12 cellular contexts compared by ENCODE assay signal in the genomic region with DNA sequence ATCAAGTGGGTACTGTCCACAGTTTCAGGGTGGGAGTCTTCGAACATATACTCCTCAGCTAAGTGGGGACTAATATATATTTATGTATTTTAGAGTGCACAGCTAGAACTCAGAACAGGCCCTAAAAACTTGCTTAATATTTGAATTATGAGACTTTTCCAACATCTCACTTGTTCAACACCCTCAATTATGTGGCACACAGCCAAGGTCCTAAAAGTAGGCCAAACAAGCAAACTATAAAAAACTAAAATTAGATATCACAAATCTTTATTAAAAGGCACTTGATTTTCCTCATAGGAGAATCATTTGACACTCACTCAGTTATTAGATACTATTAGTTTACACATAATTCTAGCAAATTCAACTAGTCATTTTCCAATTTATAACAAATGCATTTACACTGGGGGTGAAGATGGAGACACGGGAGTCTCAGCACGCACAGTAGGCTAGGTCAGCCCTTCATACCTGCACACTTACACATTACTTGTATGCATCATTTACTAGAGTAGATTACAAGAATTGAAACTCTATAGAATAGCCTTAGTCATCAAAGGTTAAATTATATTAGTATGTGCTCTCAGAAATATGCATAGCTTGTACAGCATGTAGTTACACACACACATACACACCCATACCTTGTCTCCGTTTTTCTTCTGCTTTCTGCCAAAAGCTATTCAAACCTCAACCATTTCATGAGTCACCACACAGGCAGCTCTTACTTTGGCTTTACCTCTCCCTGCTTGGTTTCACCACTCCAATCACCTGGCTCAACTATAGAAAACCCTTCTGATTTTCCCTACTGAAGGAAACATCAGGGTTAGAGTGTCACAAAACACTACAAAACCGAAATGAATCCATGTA.
DNase-seq lines count a peak whose midpoint lies in the region; ATAC-seq, FAIRE-seq and TF ChIP-seq lines count a peak whose summit lies in the region.
"Had no signal": no experiment of that assay in that cellular context is flagged by ENCODE, and none has a peak within 500 bp of the region (broad histone marks: within the 10 kb centered on the region; RNA-seq: fewer than 3 reads in every experiment).

No MANE protein-coding gene starts in this region.

- H3K27ac ChIP-seq in IMR-90 (ENCODE audit: insufficient read depth, low read length): no peak overlapping the region
- peak overlapping the region; percentile 31 for H3K27ac ChIP-seq in neutrophil

- no peak overlapping the region for H3K56ac ChIP-seq in IMR-90 (ENCODE audit: extremely low read depth, insufficient read depth, low read length)

- H3K4me3 ChIP-seq in IMR-90 (ENCODE audit: insufficient read depth, low read depth, low read length) (no peak overlapping the region), bronchial epithelial cell (ENCODE audit: low read depth, low read length) (no peak overlapping the region), neutrophil (ENCODE audit: low read depth in 1 of 2, low read length in 1 of 2) (no peak overlapping the region)

- peak overlapping the region; percentile 11 for H2BK5ac ChIP-seq in IMR-90 (ENCODE audit: low read depth, low read length, poor library complexity, severe bottlenecking)

- H3K18ac ChIP-seq in IMR-90 (ENCODE audit: low read depth, low read length): no peak overlapping the region

- H3K36me3 ChIP-seq in IMR-90 (ENCODE audit: control insufficient read depth, insufficient read depth, low read length) (no peaks in the 10 kb centered on the region), bronchial epithelial cell (ENCODE audit: control insufficient read depth, insufficient read depth, low read length) (no peaks in the 10 kb centered on the region), neutrophil (no peaks in the 10 kb centered on the region)

- ATAC-seq in IMR-90 (ENCODE audit: low read depth): peak; percentile 27
- no peak for ATAC-seq in HG02973 (IDR thresholded peaks at IDR 0.05; ENCODE audit: unreplicated experiment)
- no peak for ATAC-seq in GM21529 (IDR thresholded peaks at IDR 0.05; ENCODE audit: unreplicated experiment)
- ATAC-seq in natural killer cell: no peak

- peak; percentile 17 for DNase-seq in Caki2 (ENCODE audit: low read depth)
- peak; percentile 57 for DNase-seq in IMR-90
- peak; percentile 100 for DNase-seq in bronchial epithelial cell (ENCODE audit: low read depth)
- DNase-seq in natural killer cell: no peak
- no peak for DNase-seq in activated T-cell treated with anti-CD3 and anti-CD28 coated beads, Interleukin-2, amount 50 U/mL, for 24 hours
- DNase-seq: NCI-H1694 treated with DMSO at 0.1 percent for 48 hours, posterior cingulate gyrus had no signal

- H3K4me3 Mint-ChIP-seq in natural killer cell: no peak overlapping the region
- no peak overlapping the region for H3K4me3 Mint-ChIP-seq in activated T-cell treated with anti-CD3 and anti-CD28 coated beads, Interleukin-2, amount 50 U/mL, for 24 hours
- H3K4me3 Mint-ChIP-seq: activated naive CD4-positive, alpha-beta T cell treated with anti-CD3 and anti-CD28 coated beads, Interleukin-2, amount 50 U/mL, for 24 hours; T-helper 2 cell treated with Interferon-gamma antibody and Interleukin-4, amounts not matched to agents 5 μg/mL and 100 μg/mL, for 36 hours had no signal

- in situ Hi-C loops in Caki2 (cut with HindIII; ENCODE audit: low pct_unique_long_range_greater_than_20kb, low sequenced_read_pairs): no loop called here
- in situ Hi-C loops in IMR-90 (cut with MboI; ENCODE audit: low sequenced_read_pairs): no loop called here

- H3K9ac ChIP-seq in IMR-90 (ENCODE audit: low read depth, low read length): no peak overlapping the region

- peaks cover 0 to 5% of the 10 kb centered on the region in 2 donors for H3K4me1 Mint-ChIP-seq in natural killer cell
- peaks cover 4% of the 10 kb centered on the region for H3K4me1 Mint-ChIP-seq in activated T-cell treated with anti-CD3 and anti-CD28 coated beads, Interleukin-2, amount 50 U/mL, for 24 hours (ENCODE audit: low read depth)

- intact Hi-C loops in IMR-90 (cut with micrococcal nuclease): loop anchor here (10.0 kb wide), 1 partner anchor 368 kb away; no protein-coding TSS in a partner anchor
- intact Hi-C loops in natural killer cell (cut with micrococcal nuclease): no loop called here

- CTCF ChIA-PET in IMR-90 (lab: Yijun Ruan, JAX): no interaction called here

- no peaks in the 10 kb centered on the region for H3K36me3 Mint-ChIP-seq in natural killer cell
- H3K36me3 Mint-ChIP-seq in activated T-cell treated with anti-CD3 and anti-CD28 coated beads, Interleukin-2, amount 50 U/mL, for 24 hours (ENCODE audit: low read depth): peaks cover 4% of the 10 kb centered on the region

- no peak overlapping the region for H2AFZ ChIP-seq in IMR-90 (replicated peaks; ENCODE audit: low read length, poor library complexity)

- H4K5ac ChIP-seq in IMR-90 (ENCODE audit: low read depth, low read length): no peak overlapping the region

- no peaks in the 10 kb centered on the region for H3K27me3 Mint-ChIP-seq in natural killer cell (ENCODE audit: low read depth in 2 of 2)
- no peaks in the 10 kb centered on the region for H3K27me3 Mint-ChIP-seq in activated T-cell treated with anti-CD3 and anti-CD28 coated beads, Interleukin-2, amount 50 U/mL, for 24 hours
- H3K27me3 Mint-ChIP-seq: activated naive CD4-positive, alpha-beta T cell treated with anti-CD3 and anti-CD28 coated beads, Interleukin-2, amount 50 U/mL, for 24 hours had no signal

- peak; percentile 66 for FAIRE-seq in bronchial epithelial cell (lab: Jason Lieb, UNC)

- H3K4me1 ChIP-seq in IMR-90 (ENCODE audit: control insufficient read depth, insufficient read depth, low read length) (peaks cover 3% of the 10 kb centered on the region; the same call in 1 of the 2 replicates), neutrophil (ENCODE audit: control insufficient read depth in 1 of 2, insufficient read depth in 1 of 2, low read depth in 1 of 2, low read length in 1 of 2) (peaks cover 0 to 9% of the 10 kb centered on the region in 2 experiments)

- peak overlapping the region; percentile 63; the same call in 1 of the 2 replicates for H3K14ac ChIP-seq in IMR-90 (replicated peaks; ENCODE audit: low read depth, low read length)

- no peak overlapping the region for H2AK5ac ChIP-seq in IMR-90 (ENCODE audit: low read depth, low read length)

- BruUV-seq in IMR-90 (replicated peaks; lab: Mats Ljungman, UMichigan): no TSS peak

- H4K91ac ChIP-seq in IMR-90 (ENCODE audit: insufficient read depth, low read depth, low read length): peak overlapping the region; percentile 46; the same call in 1 of the 2 replicates

- peak overlapping the region; percentile 50; the same call in 1 of the 3 replicates for H2BK15ac ChIP-seq in IMR-90 (ENCODE audit: low read depth, low read length)

- TF ChIP-seq CTCF in IMR-90 (conservative IDR thresholded peaks at IDR 0.05; ENCODE audit: low read depth, low read length) (no peak), bronchial epithelial cell (IDR thresholded peaks at IDR 0.05; ENCODE audit: insufficient read depth, low read length, severe bottlenecking) (no peak), neutrophil (IDR thresholded peaks at IDR 0.05) (no peak), natural killer cell (IDR thresholded peaks at IDR 0.05) (no peak)

- no peak overlapping the region for H2BK120ac ChIP-seq in IMR-90 (ENCODE audit: low read depth, low read length)

- TF ChIP-seq RAD21 in IMR-90 (IDR thresholded peaks at IDR 0.05; ENCODE audit: low read length): no peak

- no peaks in the 10 kb centered on the region for H3K9me3 Mint-ChIP-seq in natural killer cell
- no peaks in the 10 kb centered on the region for H3K9me3 Mint-ChIP-seq in activated T-cell treated with anti-CD3 and anti-CD28 coated beads, Interleukin-2, amount 50 U/mL, for 24 hours
- H3K9me3 Mint-ChIP-seq: activated naive CD4-positive, alpha-beta T cell treated with anti-CD3 and anti-CD28 coated beads, Interleukin-2, amount 50 U/mL, for 24 hours; T-helper 2 cell treated with Interferon-gamma antibody and Interleukin-4, amounts not matched to agents 5 μg/mL and 100 μg/mL, for 36 hours had no signal

- no peak overlapping the region for H3K27ac Mint-ChIP-seq in natural killer cell
- H3K27ac Mint-ChIP-seq in activated T-cell treated with anti-CD3 and anti-CD28 coated beads, Interleukin-2, amount 50 U/mL, for 24 hours: no peak overlapping the region
- H3K27ac Mint-ChIP-seq: activated naive CD4-positive, alpha-beta T cell treated with anti-CD3 and anti-CD28 coated beads, Interleukin-2, amount 50 U/mL, for 24 hours; T-helper 2 cell treated with Interferon-gamma antibody and Interleukin-4, amounts not matched to agents 5 μg/mL and 100 μg/mL, for 36 hours had no signal

- dilution Hi-C loops in IMR-90 (cut with HindIII; ENCODE audit: low sequenced_read_pairs, unreplicated experiment): no loop called here

- H3K9me1 ChIP-seq in IMR-90 (ENCODE audit: insufficient read depth, low read length): 0 out of 2 replicates have a peak, but pooled peaks cover 6% of the 10 kb centered on the region

- POLR2A ChIA-PET in IMR-90 (lab: Charles Lee; ENCODE audit: unreplicated experiment): no interaction called here

- no peak overlapping the region; the same call in 1 of the 2 replicates for H3K4me2 ChIP-seq in IMR-90 (ENCODE audit: low read depth, low read length)

- peaks cover 6% of the 10 kb centered on the region; the same call in 1 of the 2 replicates for H4K20me1 ChIP-seq in IMR-90 (ENCODE audit: insufficient read depth, low read length)

- peak overlapping the region; percentile 40 for H2BK20ac ChIP-seq in IMR-90 (ENCODE audit: low read depth, low read length)

- no peaks in the 10 kb centered on the region for H3K9me3 ChIP-seq in IMR-90 (ENCODE audit: control insufficient read depth, insufficient read depth, low read length)
- no peaks in the 10 kb centered on the region for H3K9me3 ChIP-seq in neutrophil

- peak overlapping the region; percentile 29; the same call in 1 of the 2 replicates for H3K4ac ChIP-seq in IMR-90 (ENCODE audit: low read depth, low read length)

- TF ChIP-seq POLR2A in IMR-90 (IDR thresholded peaks at IDR 0.05; ENCODE audit: low read depth, low read length): no peak

- H3K79me1 ChIP-seq in IMR-90 (ENCODE audit: low read depth in 1 of 2, low read length in 2 of 2): peaks cover 18 to 26% of the 10 kb centered on the region in 2 experiments; a peak in 3 of 4 replicates

- H3K23ac ChIP-seq in IMR-90 (ENCODE audit: low read depth, low read length): peak overlapping the region; percentile 56; the same call in 1 of the 2 replicates

- H3K27me3 ChIP-seq in IMR-90 (ENCODE audit: control insufficient read depth, insufficient read depth, low read length) (no peaks in the 10 kb centered on the region), bronchial epithelial cell (ENCODE audit: control insufficient read depth, insufficient read depth, low read length) (no peaks in the 10 kb centered on the region), neutrophil (no peaks in the 10 kb centered on the region)

- no peak overlapping the region for H2AK9ac ChIP-seq in IMR-90 (replicated peaks; ENCODE audit: low read depth, low read length, poor library complexity)

- WGBS in IMR-90 (ENCODE audit: extremely low coverage in 2 of 2, insufficient read length in 1 of 2), 2 experiments: no CpG with 5 or more reads among the region's 5 CpGs

- no peak overlapping the region for H4K8ac ChIP-seq in IMR-90 (ENCODE audit: low read depth in 2 of 2, low read length in 2 of 2)

Comparison
In these comparisons a context has a peak if more than half of its experiments do, and no peak if none do; other contexts are left out.
1. DNase-seq: peak in Caki2 (single experiment), IMR-90 (single experiment) and bronchial epithelial cell (single experiment); none in natural killer cell (single experiment) and activated T-cell treated with anti-CD3 and anti-CD28 coated beads, Interleukin-2, amount 50 U/mL, for 24 hours (single experiment).